21 cellular contexts compared by ENCODE assay signal in the genomic region with DNA sequence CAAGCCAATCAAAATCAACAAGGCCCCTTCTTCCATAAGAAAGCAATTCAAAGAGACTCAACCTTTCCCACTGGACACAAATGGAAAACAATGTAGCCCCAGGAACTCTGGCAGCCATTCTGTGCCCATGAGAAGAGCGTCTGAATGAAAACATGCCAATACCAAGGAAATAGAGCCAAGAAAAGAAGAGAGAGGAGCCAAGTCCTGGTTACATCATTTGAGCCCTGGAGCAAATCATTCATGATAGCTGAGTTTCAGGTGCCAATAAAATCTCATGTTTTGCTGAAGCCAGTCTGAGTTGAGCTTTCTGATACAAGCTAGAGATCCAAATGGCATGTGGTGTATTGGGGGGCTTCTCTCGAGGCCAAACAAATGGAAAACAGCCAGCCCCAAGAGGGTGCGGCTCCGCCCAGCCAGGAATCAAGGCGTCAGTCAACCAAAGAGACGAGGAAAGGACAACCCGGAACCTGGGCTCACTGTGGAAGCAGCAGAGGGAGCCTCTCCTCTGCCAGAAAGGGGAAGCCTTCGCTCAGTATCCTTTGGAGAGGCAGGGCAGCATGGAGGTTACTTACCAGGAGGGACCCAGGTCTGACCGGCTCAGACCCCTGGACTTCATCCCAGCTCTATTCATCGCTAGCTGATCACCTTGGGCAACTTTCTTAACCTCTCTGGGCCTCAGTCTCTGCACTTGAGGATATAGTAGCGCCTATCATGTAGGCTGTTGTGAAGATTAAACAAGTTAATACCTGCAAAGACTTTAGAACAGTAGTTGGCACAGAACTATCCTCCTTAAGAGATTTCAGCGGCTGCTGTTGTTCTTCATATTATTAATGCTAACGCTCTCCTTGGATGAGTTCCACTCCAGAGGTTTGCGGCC.
DNase-seq lines count a peak whose midpoint lies in the region; ATAC-seq, FAIRE-seq and TF ChIP-seq lines count a peak whose summit lies in the region.
"Had no signal": no experiment of that assay in that cellular context is flagged by ENCODE, and none has a peak within 500 bp of the region (broad histone marks: within the 10 kb centered on the region; RNA-seq: fewer than 3 reads in every experiment).

No MANE protein-coding gene starts in this region.

- H3K9me1 ChIP-seq in keratinocyte (ENCODE audit: control insufficient read depth, extremely low read depth, insufficient read depth, low read length): no peaks in the 10 kb centered on the region

- no peaks in the 10 kb centered on the region for H3K27me3 ChIP-seq in mammary epithelial cell (ENCODE audit: insufficient read depth, low read length)
- H3K27me3 ChIP-seq in keratinocyte (ENCODE audit: control insufficient read depth, extremely low read depth, insufficient read depth, low read length): no peaks in the 10 kb centered on the region
- H3K27me3 ChIP-seq: SJSA1 had no signal

- CTCF ChIA-PET in mammary epithelial cell (lab: Charles Lee; ENCODE audit: low non-redundant PET): interaction anchor here (0.6 to 0.9 kb wide), 2 partner anchors 32 to 204 kb away, joined by 3 to 4 read pairs; no protein-coding TSS in a partner anchor

- dilution Hi-C loops in mammary epithelial cell (cut with HindIII; ENCODE audit: low sequenced_read_pairs) (no loop called here), keratinocyte (cut with MboI; ENCODE audit: extremely low pct_ligation_motif_present, low sequenced_read_pairs) (no loop called here)

- DNase-seq in NCI-H446 (lab: John Stamatoyannopoulos, UW) (peak; percentile 16 to 35), mammary epithelial cell (peak; percentile 52), keratinocyte (ENCODE audit: low read depth, low spot score) (no peak), sciatic nerve (ENCODE audit: low spot score) (peak; percentile 28), DMS79 treated with DMSO at 0.1 percent for 48 hours (lab: John Stamatoyannopoulos, UW) (no peak), COLO829 (ENCODE audit: low spot score) (no peak)
- no peak for DNase-seq in stimulated activated CD8-positive, alpha-beta memory T cell treated with anti-CD3 and anti-CD28 coated beads, Interleukin-4, amount 100 ng/mL, for 48 hours
- DNase-seq: activated CD4-positive, alpha-beta T cell treated with anti-CD3 and anti-CD28 coated beads for 36 hours; activated naive CD8-positive, alpha-beta T cell treated with anti-CD3 and anti-CD28 coated beads, Interleukin-2, amount 10 ng/mL, durations not matched to agents 7 days and 5 days; kidney glomerular epithelial cell; NCI-H1092 treated with DMSO at 0.1 percent for 48 hours; NCI-H1930; NCI-H345 had no signal

- H3K4me3 ChIP-seq in mammary epithelial cell (replicated peaks in 1 of 3; ENCODE audit: insufficient read depth in 1 of 3, low read depth in 2 of 3, low read length in 3 of 3) (peak overlapping the region in 1 of 3 experiments; percentile 25), keratinocyte (ENCODE audit: control insufficient read depth in 2 of 3, extremely low read depth in 1 of 3, insufficient read depth in 2 of 3, low read depth in 1 of 3, low read length in 3 of 3) (peak overlapping the region in 2 of 3 experiments; percentile 48 to 58)
- H3K4me3 ChIP-seq: HAP-1, SJSA1, thoracic aorta had no signal

- H4K20me1 ChIP-seq in mammary epithelial cell (ENCODE audit: insufficient read depth, low read length): no peaks in the 10 kb centered on the region
- H4K20me1 ChIP-seq in keratinocyte (ENCODE audit: control insufficient read depth, extremely low read depth, insufficient read depth, low read length): no peaks in the 10 kb centered on the region

- peak; percentile 87 for FAIRE-seq in keratinocyte (lab: Jason Lieb, UNC)

- BruUV-seq in mammary epithelial cell (replicated peaks; lab: Mats Ljungman, UMichigan): no TSS peak

- H3K9ac ChIP-seq in mammary epithelial cell (ENCODE audit: insufficient read depth, low read length) (no peak overlapping the region), keratinocyte (ENCODE audit: control insufficient read depth, extremely low read depth, insufficient read depth, low read length) (peak overlapping the region; percentile 31)
- H3K9ac ChIP-seq: KMS-11, parathyroid adenoma had no signal

- intact Hi-C loops in mammary epithelial cell (cut with micrococcal nuclease) (loop anchor here (2.0 to 10.0 kb wide), 2 partner anchors 22 to 1048 kb away; no protein-coding TSS in a partner anchor), sciatic nerve (cut with DNase I) (no loop called here)

- TF ChIP-seq CTCF in mammary epithelial cell (conservative IDR thresholded peaks at IDR 0.05 in 1 of 2, IDR thresholded peaks at IDR 0.05 in 1 of 2; ENCODE audit: extremely low read depth in 1 of 2, insufficient read depth in 1 of 2, low read depth in 1 of 2, low read length in 2 of 2) (peak in 1 of 2 donors; percentile 23), keratinocyte (optimal IDR thresholded peaks at IDR 0.05 in 1 of 3, IDR thresholded peaks at IDR 0.05 in 1 of 3, conservative IDR thresholded peaks at IDR 0.05 in 1 of 3; ENCODE audit: extremely low read depth in 1 of 3, insufficient read depth in 2 of 3, low read length in 3 of 3) (peak in 2 of 3 experiments; percentile 22 to 27)

- in situ Hi-C loops in mammary epithelial cell (cut with MboI; ENCODE audit: low sequenced_read_pairs in 2 of 2): no loop called here

- H3K79me2 ChIP-seq in mammary epithelial cell (ENCODE audit: insufficient read depth, low read length): no peaks in the 10 kb centered on the region
- no peaks in the 10 kb centered on the region for H3K79me2 ChIP-seq in keratinocyte (ENCODE audit: control insufficient read depth, insufficient read depth, low read length)
- H3K79me2 ChIP-seq: parathyroid adenoma had no signal

- no peak overlapping the region for H3K27ac ChIP-seq in mammary epithelial cell (ENCODE audit: insufficient read depth, low read depth, low read length)
- peak overlapping the region; percentile 60 for H3K27ac ChIP-seq in keratinocyte (ENCODE audit: control insufficient read depth, insufficient read depth, low read length)
- H3K27ac ChIP-seq: C4-2B, KMS-11, parathyroid adenoma, SJSA1, thoracic aorta had no signal

- H3K9me3 ChIP-seq in mammary epithelial cell (replicated peaks; ENCODE audit: insufficient read depth, low read length) (peaks cover 4% of the 10 kb centered on the region), keratinocyte (ENCODE audit: control insufficient read depth, low read depth, low read length) (no peaks in the 10 kb centered on the region)
- H3K9me3 ChIP-seq: HAP-1 had no signal

- H3K4me2 ChIP-seq in mammary epithelial cell (ENCODE audit: insufficient read depth, low read depth, low read length): peak overlapping the region; percentile 61
- H3K4me2 ChIP-seq in keratinocyte (ENCODE audit: control insufficient read depth, extremely low read depth, insufficient read depth, low read depth, low read length): peak overlapping the region; percentile 83
- H3K4me2 ChIP-seq: KMS-11 had no signal

- ATAC-seq in sciatic nerve (no peak), HG03095 (IDR thresholded peaks at IDR 0.05; ENCODE audit: unreplicated experiment) (no peak)
- ATAC-seq: activated CD4-positive, alpha-beta T cell treated with anti-CD3 and anti-CD28 coated beads for 36 hours; stimulated activated memory B cell treated with anti-CD40 and anti-IgM and Interleukin-4, amounts not matched to agents 10 μg/mL and 1 μg/mL and 100 μg/mL, for 72 hours had no signal

- H3K4me1 ChIP-seq in mammary epithelial cell (ENCODE audit: insufficient read depth, low read length) (peaks cover 18% of the 10 kb centered on the region), keratinocyte (ENCODE audit: control insufficient read depth, extremely low read depth, insufficient read depth, low read length) (peaks cover 31% of the 10 kb centered on the region)
- H3K4me1 ChIP-seq: HAP-1, parathyroid adenoma had no signal

- 6% methylated on average over 11 of the region's 14 CpGs for WGBS in mammary epithelial cell (ENCODE audit: low coverage, missing lambda C conversion rate)

- H3K36me3 ChIP-seq in mammary epithelial cell (ENCODE audit: insufficient read depth, low read length) (no peaks in the 10 kb centered on the region), keratinocyte (ENCODE audit: control insufficient read depth in 2 of 2, extremely low read depth in 1 of 2, insufficient read depth in 2 of 2, low read length in 2 of 2) (no peaks in the 10 kb centered on the region)
- H3K36me3 ChIP-seq: HAP-1, SJSA1, thoracic aorta had no signal

- H2AFZ ChIP-seq in mammary epithelial cell (ENCODE audit: low read depth, low read length) (peak overlapping the region; percentile 88), keratinocyte (ENCODE audit: control insufficient read depth, low read length) (peak overlapping the region; percentile 24)
- H2AFZ ChIP-seq: parathyroid adenoma had no signal

Comparison
In these comparisons a context has a peak if more than half of its experiments do, and no peak if none do; other contexts are left out.
1. DNase-seq: peak in NCI-H446 (2 of 2), mammary epithelial cell (single experiment) and sciatic nerve (single experiment); none in keratinocyte (single experiment), DMS79 treated with DMSO at 0.1 percent for 48 hours (single experiment), COLO829 (single experiment) and stimulated activated CD8-positive, alpha-beta memory T cell treated with anti-CD3 and anti-CD28 coated beads, Interleukin-4, amount 100 ng/mL, for 48 hours (single experiment).